In genomic region chr2:120366698-120367097, GRCh38 we compare ENCODE assay signal across 22 cellular contexts. TPM values are rescaled to one million over a fixed set of nuclear protein-coding genes. Genes with fewer than 3 reads are reported as not detected.
DNase-seq lines count a peak whose midpoint lies in the region; ATAC-seq, FAIRE-seq and TF ChIP-seq lines count a peak whose summit lies in the region.
"Had no signal": no experiment of that assay in that cellular context is flagged by ENCODE, and none has a peak within 500 bp of the region (broad histone marks: within the 10 kb centered on the region; RNA-seq: fewer than 3 reads in every experiment).

No MANE protein-coding gene starts in this region.

- no peak overlapping the region for H3K14ac ChIP-seq in IMR-90 (replicated peaks; ENCODE audit: low read depth, low read length)

- no peak overlapping the region for H3K23ac ChIP-seq in IMR-90 (ENCODE audit: low read depth, low read length)

- intact Hi-C loops in Right ventricle myocardium inferior (cut with DNase I): loop anchor here (5.0 kb wide), 1 partner anchor 51 kb away; no protein-coding TSS in a partner anchor
- intact Hi-C loops in left ventricle myocardium superior (cut with micrococcal nuclease): no loop called here
- intact Hi-C loops in IMR-90 (cut with micrococcal nuclease): no loop called here
- intact Hi-C loops in kidney (cut with DNase I): no loop called here

- no peak for ATAC-seq in Right ventricle myocardium inferior
- no peak for ATAC-seq in left ventricle myocardium superior
- no peak for ATAC-seq in IMR-90 (ENCODE audit: low read depth)
- no peak for ATAC-seq in stimulated activated naive B cell treated with anti-CD40 and anti-IgM and Interleukin-4, amounts not matched to agents 10 μg/mL and 1 μg/mL and 100 μg/mL, for 72 hours (replicated peaks)
- no peak for ATAC-seq in HG03378 (IDR thresholded peaks at IDR 0.05; ENCODE audit: unreplicated experiment)
- ATAC-seq: A549; CD8-positive, alpha-beta T cell; GM12878 had no signal

- 93% methylated on average over 4 of the region's 11 CpGs; no CpG with 5 or more reads in 1 of the 2 experiments for WGBS in IMR-90 (ENCODE audit: extremely low coverage in 2 of 2, insufficient read length in 1 of 2), 2 experiments

- H2BK5ac ChIP-seq in IMR-90 (ENCODE audit: low read depth, low read length, poor library complexity, severe bottlenecking): no peak overlapping the region

- TF ChIP-seq CTCF in IMR-90 (conservative IDR thresholded peaks at IDR 0.05; ENCODE audit: low read depth, low read length): no peak
- TF ChIP-seq CTCF in kidney (IDR thresholded peaks at IDR 0.05; ENCODE audit: borderline replicate concordance, extremely low read depth, insufficient read depth): no peak

- POLR2A ChIA-PET in IMR-90 (lab: Charles Lee; ENCODE audit: unreplicated experiment): no interaction called here

- no peak for TF ChIP-seq RAD21 in IMR-90 (IDR thresholded peaks at IDR 0.05; ENCODE audit: low read length)

- H3K4me1 ChIP-seq in IMR-90 (ENCODE audit: control insufficient read depth, insufficient read depth, low read length) (no peaks in the 10 kb centered on the region; the same call in 1 of the 2 replicates), kidney (ENCODE audit: control insufficient read depth in 1 of 2, insufficient read depth in 1 of 2, low read depth in 1 of 2, low read length in 2 of 2) (no peaks in the 10 kb centered on the region)

- CTCF ChIA-PET in IMR-90 (lab: Yijun Ruan, JAX): no interaction called here

- H3K79me1 ChIP-seq in IMR-90 (ENCODE audit: low read depth in 1 of 2, low read length in 2 of 2): no peaks in the 10 kb centered on the region

- no TSS peak for BruUV-seq in IMR-90 (replicated peaks; lab: Mats Ljungman, UMichigan)

- no peak overlapping the region for H4K5ac ChIP-seq in IMR-90 (ENCODE audit: low read depth, low read length)

- in situ Hi-C loops in IMR-90 (cut with MboI; ENCODE audit: low sequenced_read_pairs): no loop called here

- H3K9me3 ChIP-seq in IMR-90 (ENCODE audit: control insufficient read depth, insufficient read depth, low read length): no peaks in the 10 kb centered on the region
- no peaks in the 10 kb centered on the region for H3K9me3 ChIP-seq in kidney (ENCODE audit: control insufficient read depth in 1 of 2, low read length in 2 of 2)
- H3K9me3 ChIP-seq: A549 had no signal

- DNase-seq in Right ventricle myocardium inferior (ENCODE audit: missing footprints) (peak; percentile 4), left ventricle myocardium superior (no peak), IMR-90 (no peak), kidney (peak; percentile 18)
- DNase-seq in stimulated activated naive B cell treated with anti-CD40 and anti-IgM and Interleukin-4, amounts not matched to agents 10 μg/mL and 1 μg/mL and 100 μg/mL, for 72 hours: no peak
- DNase-seq in activated naive CD4-positive, alpha-beta T cell treated with anti-CD3 and anti-CD28 coated beads, Interleukin-2, amount 50 U/mL, for 16 hours: no peak
- no peak for DNase-seq in stimulated activated CD4-positive, alpha-beta T cell treated with anti-CD3 and anti-CD28 coated beads, Interleukin-1b, Interleukin-23, amount 100 ng/mL, for 48 hours
- DNase-seq: AML-193; CD8-positive, alpha-beta T cell; COR-L47; DMS 273 treated with DMSO at 0.1 percent for 48 hours; DMS53; DND-41; EL; GOT3; H9 had no signal

- dilution Hi-C loops in IMR-90 (cut with HindIII; ENCODE audit: low sequenced_read_pairs, unreplicated experiment): no loop called here

- H3K27ac ChIP-seq in IMR-90 (ENCODE audit: insufficient read depth, low read length) (no peak overlapping the region), kidney (ENCODE audit: low read depth in 2 of 2, low read length in 2 of 2) (no peak overlapping the region)
- H3K27ac ChIP-seq: 22Rv1, A549, HL-60 had no signal

- H2AFZ ChIP-seq in IMR-90 (replicated peaks; ENCODE audit: low read length, poor library complexity): no peak overlapping the region

- H2AK5ac ChIP-seq in IMR-90 (ENCODE audit: low read depth, low read length): no peak overlapping the region

- no peak overlapping the region for H3K4me3 Mint-ChIP-seq in stimulated activated naive B cell treated with anti-CD40 and anti-IgM and Interleukin-4, amounts not matched to agents 10 μg/mL and 1 μg/mL and 100 μg/mL, for 72 hours
- H3K4me3 Mint-ChIP-seq: CD8-positive, alpha-beta T cell; H9 had no signal

- H3K18ac ChIP-seq in IMR-90 (ENCODE audit: low read depth, low read length): no peak overlapping the region

- no peak overlapping the region for H4K8ac ChIP-seq in IMR-90 (ENCODE audit: low read depth in 2 of 2, low read length in 2 of 2)

- H3K36me3 ChIP-seq in IMR-90 (ENCODE audit: control insufficient read depth, insufficient read depth, low read length) (no peaks in the 10 kb centered on the region), kidney (ENCODE audit: control insufficient read depth in 1 of 2, insufficient read depth in 2 of 2, low read length in 2 of 2) (no peaks in the 10 kb centered on the region)

- H3K4me3 ChIP-seq in IMR-90 (ENCODE audit: insufficient read depth, low read depth, low read length): no peak overlapping the region
- H3K4me3 ChIP-seq in kidney (ENCODE audit: low read length in 2 of 2): no peak overlapping the region
- H3K4me3 ChIP-seq: A549, GM12878 had no signal

- H3K36me3 Mint-ChIP-seq in stimulated activated naive B cell treated with anti-CD40 and anti-IgM and Interleukin-4, amounts not matched to agents 10 μg/mL and 1 μg/mL and 100 μg/mL, for 72 hours: no peaks in the 10 kb centered on the region
- H3K36me3 Mint-ChIP-seq: CD8-positive, alpha-beta T cell had no signal

- H3K9me1 ChIP-seq in IMR-90 (ENCODE audit: insufficient read depth, low read length): peaks cover 2% of the 10 kb centered on the region; the same call in 1 of the 2 replicates

- H3K27me3 ChIP-seq in IMR-90 (ENCODE audit: control insufficient read depth, insufficient read depth, low read length): peaks cover 40% of the 10 kb centered on the region

- no peak overlapping the region for H2BK20ac ChIP-seq in IMR-90 (ENCODE audit: low read depth, low read length)

- no peak overlapping the region for H3K56ac ChIP-seq in IMR-90 (ENCODE audit: extremely low read depth, insufficient read depth, low read length)

- no peak for TF ChIP-seq POLR2A in IMR-90 (IDR thresholded peaks at IDR 0.05; ENCODE audit: low read depth, low read length)

- H3K9me3 Mint-ChIP-seq in stimulated activated naive B cell treated with anti-CD40 and anti-IgM and Interleukin-4, amounts not matched to agents 10 μg/mL and 1 μg/mL and 100 μg/mL, for 72 hours: no peaks in the 10 kb centered on the region
- H3K9me3 Mint-ChIP-seq: CD8-positive, alpha-beta T cell had no signal

- H2BK120ac ChIP-seq in IMR-90 (ENCODE audit: low read depth, low read length): no peak overlapping the region

- H3K9ac ChIP-seq in IMR-90 (ENCODE audit: low read depth, low read length): no peak overlapping the region
- H3K9ac ChIP-seq in kidney (ENCODE audit: low read length in 2 of 2): no peak overlapping the region

- H2BK15ac ChIP-seq in IMR-90 (ENCODE audit: low read depth, low read length): no peak overlapping the region

- H4K20me1 ChIP-seq in IMR-90 (ENCODE audit: insufficient read depth, low read length): no peaks in the 10 kb centered on the region

- H2AK9ac ChIP-seq in IMR-90 (replicated peaks; ENCODE audit: low read depth, low read length, poor library complexity): peak overlapping the region; percentile 82

- no peak overlapping the region for H3K4ac ChIP-seq in IMR-90 (ENCODE audit: low read depth, low read length)

- no peak overlapping the region for H3K4me2 ChIP-seq in IMR-90 (ENCODE audit: low read depth, low read length)

- H3K27ac Mint-ChIP-seq in stimulated activated naive B cell treated with anti-CD40 and anti-IgM and Interleukin-4, amounts not matched to agents 10 μg/mL and 1 μg/mL and 100 μg/mL, for 72 hours: peak overlapping the region; percentile 82
- H3K27ac Mint-ChIP-seq: CD8-positive, alpha-beta T cell had no signal

- FAIRE-seq in kidney (lab: Jason Lieb, UNC): no peak
- FAIRE-seq: A549, GM12878 had no signal

- no peak overlapping the region for H4K91ac ChIP-seq in IMR-90 (ENCODE audit: insufficient read depth, low read depth, low read length)

- H3K4me1 Mint-ChIP-seq in stimulated activated naive B cell treated with anti-CD40 and anti-IgM and Interleukin-4, amounts not matched to agents 10 μg/mL and 1 μg/mL and 100 μg/mL, for 72 hours: no peaks in the 10 kb centered on the region

- H3K27me3 Mint-ChIP-seq in stimulated activated naive B cell treated with anti-CD40 and anti-IgM and Interleukin-4, amounts not matched to agents 10 μg/mL and 1 μg/mL and 100 μg/mL, for 72 hours: peaks cover 19 to 22% of the 10 kb centered on the region in 2 donors

TF ChIP-seq in IMR-90, 13 proteins besides CTCF, POLR2A, EP300 and RAD21 (continues in another document):
- TF ChIP-seq BHLHE40 (IDR thresholded peaks at IDR 0.05; ENCODE audit: low read depth, low read length): no peak
- TF ChIP-seq FOS (IDR thresholded peaks at IDR 0.05; ENCODE audit: low read depth, low read length): no peak
- TF ChIP-seq NFE2L2 (IDR thresholded peaks at IDR 0.05; ENCODE audit: low read depth, low read length): no peak
- TF ChIP-seq CHD1 (IDR thresholded peaks at IDR 0.05; ENCODE audit: low read depth, low read length): no peak
- no peak for TF ChIP-seq CEBPB (IDR thresholded peaks at IDR 0.05; ENCODE audit: low read depth, low read length)
- TF ChIP-seq MAFK (IDR thresholded peaks at IDR 0.05; ENCODE audit: low read depth, low read length): no peak
- TF ChIP-seq MAZ (IDR thresholded peaks at IDR 0.05; ENCODE audit: borderline replicate concordance, low read depth, low read length): no peak
- TF ChIP-seq USF2 (IDR thresholded peaks at IDR 0.05; ENCODE audit: low read depth, low read length): no peak

RNA-seq across cellular contexts. Expression of gene INHBB, which starts 20.8 kb away (rescaled TPM):
- 7.1 TPM for total RNA-seq in Right ventricle myocardium inferior
- 2.8 TPM for total RNA-seq in left ventricle myocardium superior
- total RNA-seq in IMR-90 (2012; rRNA removed): 0.18 and 0.28 TPM in 2 replicates
- 0.92 and 1.0 TPM in 2 replicates for polyA plus RNA-seq in IMR-90 (2012; rRNA removed)
- 0.61 and 2.2 TPM in 2 replicates for polyA plus RNA-seq in IMR-90 (2012; cell fraction: cytosol; rRNA removed)
- polyA plus RNA-seq in IMR-90 (2012; cell fraction: nucleus; rRNA removed; ENCODE audit: low replicate concordance): 1.1 and 1.2 TPM in 2 replicates
- total RNA-seq in kidney: 3.7 TPM
- polyA plus RNA-seq in kidney (ENCODE audit: insufficient read depth, low read depth, low replicate concordance): 0.49 TPM
- total RNA-seq: CD8-positive, alpha-beta T cell; G401 had no signal
- polyA plus RNA-seq: GM12878 had no signal

Comparison
In these comparisons a context has a peak if more than half of its experiments do, and no peak if none do; other contexts are left out.
1. DNase-seq: peak in Right ventricle myocardium inferior (single experiment) and kidney (single experiment); none in left ventricle myocardium superior (single experiment), IMR-90 (single experiment), stimulated activated naive B cell treated with anti-CD40 and anti-IgM and Interleukin-4, amounts not matched to agents 10 μg/mL and 1 μg/mL and 100 μg/mL, for 72 hours (single experiment), activated naive CD4-positive, alpha-beta T cell treated with anti-CD3 and anti-CD28 coated beads, Interleukin-2, amount 50 U/mL, for 16 hours (single experiment) and stimulated activated CD4-positive, alpha-beta T cell treated with anti-CD3 and anti-CD28 coated beads, Interleukin-1b, Interleukin-23, amount 100 ng/mL, for 48 hours (single experiment).